ENCODE assay signal across 2 cellular contexts in the genomic region with DNA sequence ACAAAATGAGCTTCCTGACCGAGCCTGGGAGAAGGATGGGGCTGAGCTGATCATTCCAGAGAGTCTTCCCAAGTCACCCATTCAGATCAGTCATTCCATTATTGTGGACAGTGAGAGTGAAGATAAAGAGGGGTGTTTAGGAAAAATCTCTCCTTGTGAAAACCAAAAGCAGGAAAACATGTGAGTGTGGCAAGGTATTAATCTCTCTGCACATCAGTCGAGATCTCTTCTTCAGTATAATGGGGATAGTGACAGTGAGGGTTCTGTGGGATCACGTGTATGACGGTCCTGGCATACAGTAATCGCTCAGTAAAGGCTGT.
A peak's percentile ranks its signal among the peaks of the same experiment; 100 is the strongest.
TF ChIP-seq lines count a peak whose summit lies in the region.

No MANE protein-coding gene starts in this region.

TF ChIP-seq in GM12878, 131 proteins besides CTCF, POLR2A, EP300 and RAD21:
- TF ChIP-seq BHLHE40 (IDR thresholded peaks at IDR 0.05; ENCODE audit: borderline replicate concordance in 1 of 2, low read depth in 2 of 2, low read length in 1 of 2) (0 out of 4 replicates have a peak, but pooled peaks of 1 of the 2 experiments have one; percentile 6), IRF5 (IDR thresholded peaks at IDR 0.05; ENCODE audit: borderline replicate concordance) (no peak)

TF ChIP-seq in liver, 16 proteins besides CTCF, POLR2A, EP300 and RAD21:
- TF ChIP-seq JUND (IDR thresholded peaks at IDR 0.05) (no peak), FOXA2 (IDR thresholded peaks at IDR 0.05) (no peak), RXRA (IDR thresholded peaks at IDR 0.05) (no peak), HNF4A (conservative IDR thresholded peaks at IDR 0.05) (no peak), SP1 (IDR thresholded peaks at IDR 0.05) (no peak), TAF1 (conservative IDR thresholded peaks at IDR 0.05) (no peak)
- TF ChIP-seq, protein P1, sequence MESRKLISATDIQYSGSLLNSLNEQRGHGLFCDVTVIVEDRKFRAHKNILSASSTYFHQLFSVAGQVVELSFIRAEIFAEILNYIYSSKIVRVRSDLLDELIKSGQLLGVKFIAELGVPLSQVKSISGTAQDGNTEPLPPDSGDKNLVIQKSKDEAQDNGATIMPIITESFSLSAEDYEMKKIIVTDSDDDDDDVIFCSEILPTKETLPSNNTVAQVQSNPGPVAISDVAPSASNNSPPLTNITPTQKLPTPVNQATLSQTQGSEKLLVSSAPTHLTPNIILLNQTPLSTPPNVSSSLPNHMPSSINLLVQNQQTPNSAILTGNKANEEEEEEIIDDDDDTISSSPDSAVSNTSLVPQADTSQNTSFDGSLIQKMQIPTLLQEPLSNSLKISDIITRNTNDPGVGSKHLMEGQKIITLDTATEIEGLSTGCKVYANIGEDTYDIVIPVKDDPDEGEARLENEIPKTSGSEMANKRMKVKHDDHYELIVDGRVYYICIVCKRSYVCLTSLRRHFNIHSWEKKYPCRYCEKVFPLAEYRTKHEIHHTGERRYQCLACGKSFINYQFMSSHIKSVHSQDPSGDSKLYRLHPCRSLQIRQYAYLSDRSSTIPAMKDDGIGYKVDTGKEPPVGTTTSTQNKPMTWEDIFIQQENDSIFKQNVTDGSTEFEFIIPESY (IDR thresholded peaks at IDR 0.05), result no peak
